ENCODE assay signal across 39 cellular contexts in the genomic region with DNA sequence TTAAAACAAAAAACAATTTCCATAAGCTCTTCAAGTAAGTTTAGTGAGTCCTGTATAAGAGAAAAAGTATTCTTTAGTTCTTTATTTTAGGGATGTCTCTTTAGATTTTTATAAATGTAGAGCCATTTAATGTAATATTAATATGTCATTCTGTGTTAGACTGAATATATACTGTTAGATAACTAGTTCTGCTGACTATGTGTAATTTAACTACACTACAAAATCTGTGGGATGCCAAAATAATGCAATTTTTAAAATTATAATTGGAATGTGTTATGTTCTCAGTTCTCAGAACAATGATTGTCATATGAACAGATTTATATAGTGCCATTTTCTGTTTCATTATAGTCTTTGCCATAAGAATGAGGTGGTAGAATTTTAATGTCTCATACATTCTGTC.
"Had no signal": no experiment of that assay in that cellular context is flagged by ENCODE, and none has a peak within 500 bp of the region (broad histone marks: within the 10 kb centered on the region; RNA-seq: fewer than 3 reads in every experiment).

No MANE protein-coding gene starts in this region.

- H3K4me3 Mint-ChIP-seq: activated B cell treated with CpG ODN at 0.5 μM for 24 hours; activated CD4-positive, alpha-beta memory T cell treated with anti-CD3 and anti-CD28 coated beads for 36 hours; activated CD4-positive, alpha-beta T cell treated with anti-CD3 and anti-CD28 coated beads, Interleukin-2, amount 10 ng/mL, durations not matched to agents 24 days and 14 days; activated CD8-positive, alpha-beta T cell treated with anti-CD3 and anti-CD28 coated beads for 36 hours; activated naive CD4-positive, alpha-beta T cell treated with anti-CD3 and anti-CD28 coated beads for 36 hours; activated naive CD4-positive, alpha-beta T cell treated with anti-CD3 and anti-CD28 coated beads, Interleukin-2, amount 50 U/mL, for 24 hours; activated naive CD8-positive, alpha-beta T cell; activated naive CD8-positive, alpha-beta T cell treated with anti-CD3 and anti-CD28 coated beads, Interleukin-2, amount 10 ng/mL, durations not matched to agents 7 days and 5 days; activated naive CD8-positive, alpha-beta T cell treated with anti-CD3 and anti-CD28 coated beads, Interleukin-2, amount 50 U/mL, for 24 hours; activated T-cell treated with anti-CD3 and anti-CD28 coated beads, Interleukin-2, amount 50 U/mL, for 4 hours; activated T-cell treated with anti-CD3 and anti-CD28 coated beads, Interleukin-2, amount 50 U/mL, for 72 hours; activated T-helper 1 cell treated with anti-CD3 and anti-CD28 coated beads, Interleukin-12 subunit alpha, Interleukin-12 subunit beta, Interleukin-2, Interleukin-4 antibody, amounts not matched to agents 30 ng/mL and 10 ng/mL and 1 ng/mL, durations not matched to agents 14 hours and 24 hours and 36 hours; activated T-helper 17 cell treated with anti-CD3 and anti-CD28 coated beads, Interleukin-2, amount 50 U/mL, for 72 hours; brain; central memory CD8-positive, alpha-beta T cell; T-helper 1 cell treated with Interleukin-12 subunit alpha and Interleukin-12 subunit beta and Interleukin-4 antibody, amounts not matched to agents 30 μg/mL and 1 μg/mL, for 36 hours; T-helper 2 cell treated with Interferon-gamma antibody and Interleukin-4, amounts not matched to agents 5 μg/mL and 100 μg/mL, for 36 hours had no signal

- H3K36me3 Mint-ChIP-seq: activated CD4-positive, alpha-beta memory T cell treated with anti-CD3 and anti-CD28 coated beads for 36 hours; activated naive CD4-positive, alpha-beta T cell treated with anti-CD3 and anti-CD28 coated beads, Interleukin-2, amount 50 U/mL, for 24 hours; activated naive CD8-positive, alpha-beta T cell; activated naive CD8-positive, alpha-beta T cell treated with anti-CD3 and anti-CD28 coated beads, Interleukin-2, amount 10 ng/mL, durations not matched to agents 7 days and 5 days; brain had no signal

- H3K4me1 ChIP-seq: ascending aorta had no signal

- FAIRE-seq: bronchial epithelial cell, TTC549 had no signal

- H3K9me3 ChIP-seq: ascending aorta had no signal

- H3K4me1 Mint-ChIP-seq: activated B cell treated with CpG ODN at 0.5 μM for 24 hours; activated CD4-positive, alpha-beta T cell treated with anti-CD3 and anti-CD28 coated beads, Interleukin-2, amount 10 ng/mL, durations not matched to agents 24 days and 14 days; activated naive CD4-positive, alpha-beta T cell treated with anti-CD3 and anti-CD28 coated beads, Interleukin-2, amount 50 U/mL, for 24 hours; activated naive CD8-positive, alpha-beta T cell treated with anti-CD3 and anti-CD28 coated beads, Interleukin-2, amount 10 ng/mL, durations not matched to agents 7 days and 5 days; activated naive CD8-positive, alpha-beta T cell treated with anti-CD3 and anti-CD28 coated beads, Interleukin-2, amount 50 U/mL, for 24 hours; activated T-helper 17 cell treated with anti-CD3 and anti-CD28 coated beads, Interleukin-2, amount 50 U/mL, for 72 hours; brain; central memory CD8-positive, alpha-beta T cell had no signal

- DNase-seq: activated B cell treated with CpG ODN at 0.5 μM for 24 hours; activated CD4-positive, alpha-beta memory T cell treated with anti-CD3 and anti-CD28 coated beads for 36 hours; activated CD4-positive, alpha-beta T cell treated with anti-CD3 and anti-CD28 coated beads for 4 hours; activated CD4-positive, alpha-beta T cell treated with anti-CD3 and anti-CD28 coated beads, Interleukin-2, amount 10 ng/mL, durations not matched to agents 24 days and 14 days; activated CD4-positive, alpha-beta T cell treated with anti-CD3 and anti-CD28 coated beads, Interleukin-2, amount 50 U/mL, for 1 hour; activated CD4-positive, alpha-beta T cell treated with anti-CD3 and anti-CD28 coated beads, Interleukin-2, amount 50 U/mL, for 4 hours; activated CD4-positive, CD25-positive, alpha-beta regulatory T cell treated with anti-CD3 and anti-CD28 coated beads, Interleukin-2, amount 50 U/mL, for 72 hours; activated CD8-positive, alpha-beta memory T cell treated with anti-CD3 and anti-CD28 coated beads, Interleukin-2, amount 50 U/mL, for 4 hours; activated CD8-positive, alpha-beta T cell treated with anti-CD3 and anti-CD28 coated beads for 36 hours; activated effector memory CD4-positive, alpha-beta T cell treated with anti-CD3 and anti-CD28 coated beads, Interleukin-2, amount 50 U/mL, for 16 hours; activated gamma-delta T cell treated with Interleukin-2 at 50 U/mL for 16 hours; activated naive CD4-positive, alpha-beta T cell; activated naive CD4-positive, alpha-beta T cell treated with anti-CD3 and anti-CD28 coated beads for 36 hours; activated naive CD8-positive, alpha-beta T cell treated with anti-CD3 and anti-CD28 coated beads, Interleukin-2, amount 10 ng/mL, durations not matched to agents 7 days and 5 days; activated naive CD8-positive, alpha-beta T cell treated with anti-CD3 and anti-CD28 coated beads, Interleukin-2, amount 50 U/mL, for 24 hours; activated T-cell treated with anti-CD3 and anti-CD28 coated beads for 4 hours; activated T-cell treated with anti-CD3 and anti-CD28 coated beads, Interleukin-2, amount 50 U/mL, for 1 hour; activated T-cell treated with anti-CD3 and anti-CD28 coated beads, Interleukin-2, amount 50 U/mL, for 4 hours; activated T-cell treated with anti-CD3 and anti-CD28 coated beads, Interleukin-2, amount 50 U/mL, for 72 hours; amygdala; anterior cingulate cortex; caudate nucleus; cerebellar nuclear complex; T-helper 1 cell; T-helper 2 cell; T-helper 9 cell had no signal

- H3K36me3 ChIP-seq: ascending aorta, cardiac muscle cell had no signal

- H3K27me3 Mint-ChIP-seq: activated B cell treated with CpG ODN at 0.5 μM for 24 hours; activated CD4-positive, alpha-beta memory T cell treated with anti-CD3 and anti-CD28 coated beads for 36 hours; activated CD4-positive, alpha-beta T cell treated with anti-CD3 and anti-CD28 coated beads, Interleukin-2, amount 10 ng/mL, durations not matched to agents 24 days and 14 days; activated CD8-positive, alpha-beta T cell treated with anti-CD3 and anti-CD28 coated beads for 36 hours; activated naive CD4-positive, alpha-beta T cell treated with anti-CD3 and anti-CD28 coated beads, Interleukin-2, amount 50 U/mL, for 24 hours; activated naive CD8-positive, alpha-beta T cell; activated naive CD8-positive, alpha-beta T cell treated with anti-CD3 and anti-CD28 coated beads, Interleukin-2, amount 10 ng/mL, durations not matched to agents 7 days and 5 days; activated naive CD8-positive, alpha-beta T cell treated with anti-CD3 and anti-CD28 coated beads, Interleukin-2, amount 50 U/mL, for 24 hours; activated T-helper 17 cell treated with anti-CD3 and anti-CD28 coated beads, Interleukin-2, amount 50 U/mL, for 72 hours; brain; central memory CD8-positive, alpha-beta T cell had no signal

- H3K27ac ChIP-seq: ascending aorta, cardiac muscle cell, VCaP had no signal

- H3K9me3 Mint-ChIP-seq: activated B cell treated with CpG ODN at 0.5 μM for 24 hours; activated CD4-positive, alpha-beta T cell treated with anti-CD3 and anti-CD28 coated beads, Interleukin-2, amount 10 ng/mL, durations not matched to agents 24 days and 14 days; activated CD8-positive, alpha-beta T cell treated with anti-CD3 and anti-CD28 coated beads for 36 hours; activated naive CD8-positive, alpha-beta T cell treated with anti-CD3 and anti-CD28 coated beads, Interleukin-2, amount 10 ng/mL, durations not matched to agents 7 days and 5 days; activated T-helper 1 cell treated with anti-CD3 and anti-CD28 coated beads, Interleukin-12 subunit alpha, Interleukin-12 subunit beta, Interleukin-2, Interleukin-4 antibody, amounts not matched to agents 30 ng/mL and 10 ng/mL and 1 ng/mL, durations not matched to agents 14 hours and 24 hours and 36 hours; activated T-helper 17 cell treated with anti-CD3 and anti-CD28 coated beads, Interleukin-2, amount 50 U/mL, for 72 hours had no signal

- H3K27ac Mint-ChIP-seq: activated B cell treated with CpG ODN at 0.5 μM for 24 hours; activated CD4-positive, alpha-beta memory T cell treated with anti-CD3 and anti-CD28 coated beads for 36 hours; activated CD4-positive, alpha-beta T cell treated with anti-CD3 and anti-CD28 coated beads, Interleukin-2, amount 10 ng/mL, durations not matched to agents 24 days and 14 days; activated CD8-positive, alpha-beta T cell treated with anti-CD3 and anti-CD28 coated beads for 36 hours; activated naive CD4-positive, alpha-beta T cell treated with anti-CD3 and anti-CD28 coated beads for 36 hours; activated naive CD4-positive, alpha-beta T cell treated with anti-CD3 and anti-CD28 coated beads, Interleukin-2, amount 50 U/mL, for 24 hours; activated naive CD8-positive, alpha-beta T cell; activated naive CD8-positive, alpha-beta T cell treated with anti-CD3 and anti-CD28 coated beads, Interleukin-2, amount 10 ng/mL, durations not matched to agents 7 days and 5 days; activated naive CD8-positive, alpha-beta T cell treated with anti-CD3 and anti-CD28 coated beads, Interleukin-2, amount 50 U/mL, for 24 hours; activated T-cell treated with anti-CD3 and anti-CD28 coated beads, Interleukin-2, amount 50 U/mL, for 72 hours; activated T-helper 1 cell treated with anti-CD3 and anti-CD28 coated beads, Interleukin-12 subunit alpha, Interleukin-12 subunit beta, Interleukin-2, Interleukin-4 antibody, amounts not matched to agents 30 ng/mL and 10 ng/mL and 1 ng/mL, durations not matched to agents 14 hours and 24 hours and 36 hours; activated T-helper 17 cell treated with anti-CD3 and anti-CD28 coated beads, Interleukin-2, amount 50 U/mL, for 72 hours; brain; T-helper 1 cell treated with Interleukin-12 subunit alpha and Interleukin-12 subunit beta and Interleukin-4 antibody, amounts not matched to agents 30 μg/mL and 1 μg/mL, for 36 hours; T-helper 2 cell treated with Interferon-gamma antibody and Interleukin-4, amounts not matched to agents 5 μg/mL and 100 μg/mL, for 36 hours had no signal

- H3K27me3 ChIP-seq: ascending aorta, cardiac muscle cell had no signal

- ATAC-seq: activated CD8-positive, alpha-beta T cell treated with anti-CD3 and anti-CD28 coated beads for 36 hours; activated naive CD8-positive, alpha-beta T cell treated with anti-CD3 and anti-CD28 coated beads, Interleukin-2, amount 50 U/mL, for 24 hours; activated T-cell treated with anti-CD3 and anti-CD28 coated beads, Interleukin-2, amount 50 U/mL, for 4 hours; activated T-cell treated with anti-CD3 and anti-CD28 coated beads, Interleukin-2, amount 50 U/mL, for 72 hours; activated T-helper 17 cell treated with anti-CD3 and anti-CD28 coated beads, Interleukin-2, amount 50 U/mL, for 72 hours had no signal

- H3K4me3 ChIP-seq: ascending aorta, cardiac muscle cell had no signal
